ENCODE assay signal across 24 cellular contexts in the genomic region with DNA sequence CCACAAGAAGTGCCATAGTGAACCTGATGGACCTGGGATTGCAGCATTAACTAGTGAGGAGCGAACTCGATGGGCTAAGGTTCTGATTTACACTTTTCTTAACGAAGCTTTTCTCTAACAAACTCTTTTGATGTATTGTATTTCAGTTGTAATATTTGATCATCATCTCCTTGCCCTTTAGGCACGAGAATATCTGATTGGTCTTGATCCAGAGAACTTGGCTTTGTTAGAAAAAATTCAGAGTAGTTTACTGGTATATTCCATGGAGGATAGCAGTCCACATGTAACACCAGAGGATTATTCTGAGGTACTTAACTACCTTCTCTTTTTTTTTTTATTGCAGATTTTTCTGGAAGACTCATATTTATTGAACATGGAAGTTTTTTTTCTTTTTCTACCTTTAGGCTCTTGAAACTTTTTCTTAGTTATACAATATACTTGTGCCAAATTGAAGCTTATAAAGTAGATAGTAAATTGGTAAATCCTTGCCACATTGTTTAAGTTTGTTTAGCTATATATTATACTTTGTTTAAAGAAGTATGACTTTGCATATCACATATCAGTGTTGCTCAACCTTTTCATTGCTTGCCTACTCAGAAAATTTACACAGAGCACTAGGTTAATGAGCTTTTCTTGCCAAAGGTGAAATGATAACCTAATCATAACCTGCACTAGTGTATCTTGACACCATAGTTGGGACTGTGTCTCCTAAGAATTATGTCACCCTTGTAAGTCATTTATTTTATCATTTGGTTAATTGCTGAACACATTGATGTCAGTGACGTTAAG.
"Had no signal": no experiment of that assay in that cellular context is flagged by ENCODE, and none has a peak within 500 bp of the region (broad histone marks: within the 10 kb centered on the region; RNA-seq: fewer than 3 reads in every experiment).

No MANE protein-coding gene starts in this region.

- ATAC-seq: gastroesophageal sphincter; left cardiac atrium; psoas muscle; stimulated activated naive B cell treated with anti-CD40 and anti-IgM and Interleukin-4, amounts not matched to agents 10 μg/mL and 1 μg/mL and 100 μg/mL, for 72 hours had no signal

- H3K36me3 ChIP-seq: colonic mucosa had no signal

- H3K9ac ChIP-seq: parathyroid adenoma had no signal

- H3K27me3 Mint-ChIP-seq: naive B cell; stimulated activated naive B cell treated with anti-CD40 and anti-IgM and Interleukin-4, amounts not matched to agents 10 μg/mL and 1 μg/mL and 100 μg/mL, for 72 hours had no signal

- H3K4me3 Mint-ChIP-seq: activated T-helper 1 cell treated with anti-CD3 and anti-CD28 coated beads, Interleukin-12 subunit alpha, Interleukin-12 subunit beta, Interleukin-2, Interleukin-4 antibody, amounts not matched to agents 30 ng/mL and 10 ng/mL and 1 ng/mL, durations not matched to agents 14 hours and 24 hours and 36 hours; naive B cell; nephron progenitor cell; stimulated activated naive B cell treated with anti-CD40 and anti-IgM and Interleukin-4, amounts not matched to agents 10 μg/mL and 1 μg/mL and 100 μg/mL, for 72 hours had no signal

- H2AFZ ChIP-seq: hepatocyte, parathyroid adenoma had no signal

- H3K27me3 ChIP-seq: colonic mucosa, gastroesophageal sphincter, hepatocyte, stomach, suprapubic skin, tibial nerve had no signal

- H3K79me2 ChIP-seq: hepatocyte, parathyroid adenoma had no signal

- H3K4me1 ChIP-seq: colonic mucosa, gastroesophageal sphincter, parathyroid adenoma, stomach, suprapubic skin, tibial nerve had no signal

- H3K4me3 ChIP-seq: colonic mucosa, gastroesophageal sphincter, hepatocyte, psoas muscle, stomach, suprapubic skin, tibial nerve had no signal

- H3K4me2 ChIP-seq: hepatocyte had no signal

- H3K27ac ChIP-seq: colonic mucosa, gastroesophageal sphincter, hepatocyte, parathyroid adenoma, psoas muscle, stomach, suprapubic skin, tibial nerve had no signal

- H3K4me1 Mint-ChIP-seq: naive B cell had no signal

- H3K9me3 Mint-ChIP-seq: activated T-helper 1 cell treated with anti-CD3 and anti-CD28 coated beads, Interleukin-12 subunit alpha, Interleukin-12 subunit beta, Interleukin-2, Interleukin-4 antibody, amounts not matched to agents 30 ng/mL and 10 ng/mL and 1 ng/mL, durations not matched to agents 14 hours and 24 hours and 36 hours; naive B cell; nephron progenitor cell; stimulated activated naive B cell treated with anti-CD40 and anti-IgM and Interleukin-4, amounts not matched to agents 10 μg/mL and 1 μg/mL and 100 μg/mL, for 72 hours had no signal

- DNase-seq: activated CD4-positive, alpha-beta T cell treated with anti-CD3 and anti-CD28 coated beads for 48 hours; activated CD4-positive, alpha-beta T cell treated with anti-CD3 and anti-CD28 coated beads, Interleukin-2, amount 50 U/mL, for 48 hours; activated CD8-positive, alpha-beta memory T cell treated with anti-CD3 and anti-CD28 coated beads for 24 hours; activated gamma-delta T cell; activated naive CD4-positive, alpha-beta T cell treated with anti-CD3 and anti-CD28 coated beads, Interleukin-2, amount 50 U/mL, for 16 hours; anterior cingulate cortex; colonic mucosa; effector memory CD4-positive, alpha-beta T cell; left cardiac atrium; mammary epithelial cell; naive B cell; nephron progenitor cell; psoas muscle; stimulated activated CD4-positive, alpha-beta T cell treated with anti-CD3 and anti-CD28 coated beads, Interleukin-15, amount 100 ng/mL, for 24 hours; stimulated activated CD4-positive, alpha-beta T cell treated with anti-CD3 and anti-CD28 coated beads, Interleukin-2, amount 100 ng/mL, for 24 hours; stimulated activated naive B cell treated with anti-CD40 and anti-IgM and Interleukin-4, amounts not matched to agents 10 μg/mL and 1 μg/mL and 100 μg/mL, for 72 hours; stomach had no signal

- H3K9me3 ChIP-seq: colonic mucosa, gastroesophageal sphincter, psoas muscle, stomach, suprapubic skin, tibial nerve had no signal

- FAIRE-seq: keratinocyte had no signal

- H3K27ac Mint-ChIP-seq: activated T-helper 1 cell treated with anti-CD3 and anti-CD28 coated beads, Interleukin-12 subunit alpha, Interleukin-12 subunit beta, Interleukin-2, Interleukin-4 antibody, amounts not matched to agents 30 ng/mL and 10 ng/mL and 1 ng/mL, durations not matched to agents 14 hours and 24 hours and 36 hours; naive B cell; nephron progenitor cell; stimulated activated naive B cell treated with anti-CD40 and anti-IgM and Interleukin-4, amounts not matched to agents 10 μg/mL and 1 μg/mL and 100 μg/mL, for 72 hours had no signal
